1 cellular context compared by ENCODE assay signal in the genomic region with DNA sequence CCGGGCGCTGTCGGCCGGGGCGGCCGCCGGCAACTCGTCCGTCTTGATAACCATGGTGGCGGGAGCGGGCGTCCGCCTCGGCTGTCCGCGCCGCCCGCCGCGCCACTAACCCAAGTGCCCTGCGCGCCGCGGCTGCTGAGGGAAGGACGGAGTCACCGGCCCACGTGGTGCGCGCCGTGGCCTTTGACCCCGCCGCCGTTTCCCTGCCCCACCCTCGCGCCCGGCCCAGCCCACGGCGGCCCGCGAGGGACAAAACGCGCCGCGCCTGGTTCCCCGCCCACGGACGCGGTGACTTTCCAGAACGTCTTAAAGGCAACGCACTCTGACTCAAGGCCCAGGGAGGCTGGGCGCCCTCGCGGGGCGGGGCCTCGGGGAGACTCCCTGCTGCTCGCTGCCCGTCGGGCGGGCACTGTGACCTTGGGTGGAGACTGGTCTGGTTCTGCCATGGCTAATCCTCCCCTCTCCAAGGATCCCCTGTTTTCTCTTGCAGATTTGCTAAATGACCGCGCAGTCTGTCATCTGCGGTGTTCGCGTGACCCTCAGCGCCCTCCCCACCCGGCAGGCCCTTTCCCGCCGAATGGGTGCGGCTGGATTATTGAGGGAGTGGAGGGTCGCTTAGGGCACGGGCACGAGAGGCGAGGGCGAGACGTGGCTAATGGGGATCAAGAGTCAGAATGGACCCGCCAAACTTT.
TF ChIP-seq lines count a peak whose summit lies in the region.

A gene with protein sequence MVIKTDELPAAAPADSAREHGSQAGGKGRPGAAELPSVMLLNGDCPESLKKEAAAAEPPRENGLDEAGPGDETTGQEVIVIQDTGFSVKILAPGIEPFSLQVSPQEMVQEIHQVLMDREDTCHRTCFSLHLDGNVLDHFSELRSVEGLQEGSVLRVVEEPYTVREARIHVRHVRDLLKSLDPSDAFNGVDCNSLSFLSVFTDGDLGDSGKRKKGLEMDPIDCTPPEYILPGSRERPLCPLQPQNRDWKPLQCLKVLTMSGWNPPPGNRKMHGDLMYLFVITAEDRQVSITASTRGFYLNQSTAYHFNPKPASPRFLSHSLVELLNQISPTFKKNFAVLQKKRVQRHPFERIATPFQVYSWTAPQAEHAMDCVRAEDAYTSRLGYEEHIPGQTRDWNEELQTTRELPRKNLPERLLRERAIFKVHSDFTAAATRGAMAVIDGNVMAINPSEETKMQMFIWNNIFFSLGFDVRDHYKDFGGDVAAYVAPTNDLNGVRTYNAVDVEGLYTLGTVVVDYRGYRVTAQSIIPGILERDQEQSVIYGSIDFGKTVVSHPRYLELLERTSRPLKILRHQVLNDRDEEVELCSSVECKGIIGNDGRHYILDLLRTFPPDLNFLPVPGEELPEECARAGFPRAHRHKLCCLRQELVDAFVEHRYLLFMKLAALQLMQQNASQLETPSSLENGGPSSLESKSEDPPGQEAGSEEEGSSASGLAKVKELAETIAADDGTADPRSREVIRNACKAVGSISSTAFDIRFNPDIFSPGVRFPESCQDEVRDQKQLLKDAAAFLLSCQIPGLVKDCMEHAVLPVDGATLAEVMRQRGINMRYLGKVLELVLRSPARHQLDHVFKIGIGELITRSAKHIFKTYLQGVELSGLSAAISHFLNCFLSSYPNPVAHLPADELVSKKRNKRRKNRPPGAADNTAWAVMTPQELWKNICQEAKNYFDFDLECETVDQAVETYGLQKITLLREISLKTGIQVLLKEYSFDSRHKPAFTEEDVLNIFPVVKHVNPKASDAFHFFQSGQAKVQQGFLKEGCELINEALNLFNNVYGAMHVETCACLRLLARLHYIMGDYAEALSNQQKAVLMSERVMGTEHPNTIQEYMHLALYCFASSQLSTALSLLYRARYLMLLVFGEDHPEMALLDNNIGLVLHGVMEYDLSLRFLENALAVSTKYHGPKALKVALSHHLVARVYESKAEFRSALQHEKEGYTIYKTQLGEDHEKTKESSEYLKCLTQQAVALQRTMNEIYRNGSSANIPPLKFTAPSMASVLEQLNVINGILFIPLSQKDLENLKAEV (N-terminal part only) (minus strand): TSS at position 157 of the 692 bp plus-strand sequence. CDS start 103 bp downstream, at position 54.

TF ChIP-seq in IMR-90, 13 proteins besides CTCF, POLR2A, EP300 and RAD21:
- TF ChIP-seq CHD1 (IDR thresholded peaks at IDR 0.05; ENCODE audit: low read depth, low read length) (peak; percentile 56; the same call in 1 of the 2 replicates), CEBPB (IDR thresholded peaks at IDR 0.05; ENCODE audit: low read depth, low read length) (no peak), FOS (IDR thresholded peaks at IDR 0.05; ENCODE audit: low read depth, low read length) (peak; percentile 21; the same call in 1 of the 2 replicates), RCOR1 (IDR thresholded peaks at IDR 0.05; ENCODE audit: insufficient replicate concordance, low read length) (no peak), SMC3 (IDR thresholded peaks at IDR 0.05; ENCODE audit: low read depth, low read length) (no peak), RFX5 (IDR thresholded peaks at IDR 0.05; ENCODE audit: low read depth, low read length) (no peak), MAFK (IDR thresholded peaks at IDR 0.05; ENCODE audit: low read depth, low read length) (no peak), MAZ (IDR thresholded peaks at IDR 0.05; ENCODE audit: borderline replicate concordance, low read depth, low read length) (peak; percentile 98), MXI1 (IDR thresholded peaks at IDR 0.05; ENCODE audit: borderline replicate concordance, low read depth, low read length) (peak; percentile 95)
- TF ChIP-seq, protein P1, sequence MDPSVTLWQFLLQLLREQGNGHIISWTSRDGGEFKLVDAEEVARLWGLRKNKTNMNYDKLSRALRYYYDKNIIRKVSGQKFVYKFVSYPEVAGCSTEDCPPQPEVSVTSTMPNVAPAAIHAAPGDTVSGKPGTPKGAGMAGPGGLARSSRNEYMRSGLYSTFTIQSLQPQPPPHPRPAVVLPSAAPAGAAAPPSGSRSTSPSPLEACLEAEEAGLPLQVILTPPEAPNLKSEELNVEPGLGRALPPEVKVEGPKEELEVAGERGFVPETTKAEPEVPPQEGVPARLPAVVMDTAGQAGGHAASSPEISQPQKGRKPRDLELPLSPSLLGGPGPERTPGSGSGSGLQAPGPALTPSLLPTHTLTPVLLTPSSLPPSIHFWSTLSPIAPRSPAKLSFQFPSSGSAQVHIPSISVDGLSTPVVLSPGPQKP (IDR thresholded peaks at IDR 0.05; ENCODE audit: borderline replicate concordance, low read depth, low read length), result no peak
- TF ChIP-seq, protein P2, sequence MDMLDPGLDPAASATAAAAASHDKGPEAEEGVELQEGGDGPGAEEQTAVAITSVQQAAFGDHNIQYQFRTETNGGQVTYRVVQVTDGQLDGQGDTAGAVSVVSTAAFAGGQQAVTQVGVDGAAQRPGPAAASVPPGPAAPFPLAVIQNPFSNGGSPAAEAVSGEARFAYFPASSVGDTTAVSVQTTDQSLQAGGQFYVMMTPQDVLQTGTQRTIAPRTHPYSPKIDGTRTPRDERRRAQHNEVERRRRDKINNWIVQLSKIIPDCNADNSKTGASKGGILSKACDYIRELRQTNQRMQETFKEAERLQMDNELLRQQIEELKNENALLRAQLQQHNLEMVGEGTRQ (IDR thresholded peaks at IDR 0.05; ENCODE audit: low read depth, low read length), result peak; percentile 97
TF ChIP-seq in IMR-90: peak in this region for 5.
